8 cellular contexts compared by ENCODE assay signal in genomic region chr19:44943801-44944249, GRCh38. TPM values are rescaled to one million over a fixed set of nuclear protein-coding genes. Genes with fewer than 3 reads are reported as not detected.
DNase-seq lines count a peak whose midpoint lies in the region; ATAC-seq and TF ChIP-seq lines count a peak whose summit lies in the region.

No MANE protein-coding gene starts in this region.

- intact Hi-C loops in OCI-LY7 (cut with micrococcal nuclease; ENCODE audit: unreplicated experiment) = no loop called here

- H3K9me2 ChIP-seq in OCI-LY7 (ENCODE audit: insufficient read depth, low read length) = no peaks in the 10 kb centered on the region

- H3K4me3 ChIP-seq in OCI-LY7 (ENCODE audit: low read depth, low read length, poor library complexity, severe bottlenecking) = no peak overlapping the region

- CTCF ChIA-PET in OCI-LY7 (lab: Charles Lee; ENCODE audit: unreplicated experiment) = no interaction called here

- H3K9me3 ChIP-seq in OCI-LY7 (ENCODE audit: low read length) = no peaks in the 10 kb centered on the region

- no peaks in the 10 kb centered on the region for H4K20me1 ChIP-seq in OCI-LY7 (ENCODE audit: insufficient read depth, low read length)

- peaks cover 31% of the 10 kb centered on the region for H3K4me1 ChIP-seq in OCI-LY7 (ENCODE audit: insufficient read depth, low read length, poor library complexity, severe bottlenecking)

- peak overlapping the region; percentile 44; the same call in 1 of the 2 replicates for H3K4me2 ChIP-seq in OCI-LY7 (ENCODE audit: low read length)

- POLR2A ChIA-PET in OCI-LY7 (lab: Charles Lee) = no interaction called here

- H3K79me2 ChIP-seq in OCI-LY7 (ENCODE audit: insufficient read depth, low read depth, low read length) = no peaks in the 10 kb centered on the region

- no peak overlapping the region for H3K27ac ChIP-seq in OCI-LY7 (ENCODE audit: low read depth, low read length, poor library complexity, severe bottlenecking)

- DNase-seq in AG20443 (ENCODE audit: low spot score) (peak; percentile 69), OCI-LY7 (ENCODE audit: low spot score) (peak; percentile 75), hypothalamus (lab: John Stamatoyannopoulos, UW) (peak in 35 of 51 donors; percentile 4 to 62 (median 31)), NCI-H1694 treated with DMSO at 0.1 percent for 48 hours (lab: John Stamatoyannopoulos, UW) (no peak), NCI-H146 treated with DMSO at 0.1 percent for 48 hours (lab: John Stamatoyannopoulos, UW; ENCODE audit: unreplicated experiment) (no peak), HCEC 1CT (no peak)

- ATAC-seq in GM21360 (IDR thresholded peaks at IDR 0.05; ENCODE audit: unreplicated experiment) = peak; percentile 64
- no peak for ATAC-seq in activated CD4-positive, CD25-positive, alpha-beta regulatory T cell treated with anti-CD3 and anti-CD28 coated beads, Interleukin-2, amount 50 U/mL, for 24 hours

- H2AFZ ChIP-seq in OCI-LY7 (ENCODE audit: low read length) = peak overlapping the region; percentile 75

- peak; percentile 32; the same call in 1 of the 2 replicates for TF ChIP-seq CTCF in OCI-LY7 (conservative IDR thresholded peaks at IDR 0.05; ENCODE audit: low read length)

- no peaks in the 10 kb centered on the region for H3K36me3 ChIP-seq in OCI-LY7 (ENCODE audit: insufficient read depth, low read length)

- no TSS peak for BruUV-seq in OCI-LY7 (replicated peaks; lab: Mats Ljungman, UMichigan)

RNA-seq across cellular contexts. Expression of gene APOC4, which starts 1.8 kb away (rescaled TPM):
- not detected in 2 replicates for total RNA-seq in OCI-LY7 (2014; rRNA removed; shearing (Covaris generic))
- not detected in 2 replicates for total RNA-seq in OCI-LY7 (2022)

RNA-seq across cellular contexts. Expression of gene APOC2, which starts 2.0 kb away (rescaled TPM):
- total RNA-seq in OCI-LY7 (2014; rRNA removed; shearing (Covaris generic)) = 0.35 TPM in 1 of 2 replicates, not detected in the other
- not detected in 2 replicates for total RNA-seq in OCI-LY7 (2022)

RNA-seq across cellular contexts. Expression of gene CLPTM1, which starts 11.4 kb away (rescaled TPM):
- total RNA-seq in OCI-LY7 (2014; rRNA removed; shearing (Covaris generic)) = 32.2 and 34.0 TPM in 2 replicates
- total RNA-seq in OCI-LY7 (2022) = 70.3 and 86.3 TPM in 2 replicates

RNA-seq across cellular contexts. Expression of gene APOC1, which starts 29.4 kb away (rescaled TPM):
- not detected in 2 replicates for total RNA-seq in OCI-LY7 (2014; rRNA removed; shearing (Covaris generic))
- total RNA-seq in OCI-LY7 (2022) = 1.9 TPM in 1 of 2 replicates, not detected in the other

RNA-seq across cellular contexts. Expression of gene APOE, which starts 38.2 kb away (rescaled TPM):
- 2.1 and 3.3 TPM in 2 replicates for total RNA-seq in OCI-LY7 (2014; rRNA removed; shearing (Covaris generic))
- total RNA-seq in OCI-LY7 (2022) = 1.1 and 1.8 TPM in 2 replicates

Comparison
In these comparisons a context has a peak if more than half of its experiments do, and no peak if none do; other contexts are left out.
1. DNase-seq: peak in AG20443 (single experiment), OCI-LY7 (single experiment) and hypothalamus (35 of 51); none in NCI-H1694 treated with DMSO at 0.1 percent for 48 hours (single experiment), NCI-H146 treated with DMSO at 0.1 percent for 48 hours (single experiment) and HCEC 1CT (single experiment).